ENCODE assay signal across 17 cellular contexts in genomic region chr1:200893411-200893901, GRCh38. TPM values are rescaled to one million over a fixed set of nuclear protein-coding genes. Genes with fewer than 3 reads are reported as not detected.
DNase-seq lines count a peak whose midpoint lies in the region; ATAC-seq and TF ChIP-seq lines count a peak whose summit lies in the region.
"Had no signal": no experiment of that assay in that cellular context is flagged by ENCODE, and none has a peak within 500 bp of the region (broad histone marks: within the 10 kb centered on the region; RNA-seq: fewer than 3 reads in every experiment).

No MANE protein-coding gene starts in this region.

- H4K20me1 ChIP-seq in HCT116 (ENCODE audit: insufficient read depth) = no peaks in the 10 kb centered on the region

- H3K9me3 Mint-ChIP-seq in stimulated activated effector memory CD8-positive, alpha-beta T cell treated with anti-CD3 and anti-CD28 coated beads, Interleukin-12 subunit alpha, Interleukin-12 subunit beta, amount 100 ng/mL, for 72 hours = no peaks in the 10 kb centered on the region
- H3K9me3 Mint-ChIP-seq: activated naive CD4-positive, alpha-beta T cell treated with anti-CD3 and anti-CD28 coated beads for 36 hours had no signal

- H4K8ac ChIP-seq in trophoblast cell (ENCODE audit: low read depth, low read length) = no peak overlapping the region

- no peak overlapping the region for H3K4me3 Mint-ChIP-seq in stimulated activated effector memory CD8-positive, alpha-beta T cell treated with anti-CD3 and anti-CD28 coated beads, Interleukin-12 subunit alpha, Interleukin-12 subunit beta, amount 100 ng/mL, for 72 hours
- H3K4me3 Mint-ChIP-seq: activated naive CD4-positive, alpha-beta T cell treated with anti-CD3 and anti-CD28 coated beads for 36 hours; B cell had no signal

- H3K14ac ChIP-seq in trophoblast cell (ENCODE audit: low read length) = peak overlapping the region; percentile 21

- TF ChIP-seq RAD21 in HCT116 (IDR thresholded peaks at IDR 0.05; ENCODE audit: low read depth) = no peak

- H3K4me2 ChIP-seq in HCT116 (ENCODE audit: low read length) (peak overlapping the region; percentile 97), trophoblast cell (ENCODE audit: low read length) (peak overlapping the region; percentile 63)

- H3K4ac ChIP-seq in trophoblast cell (ENCODE audit: low read depth, low read length) = peak overlapping the region; percentile 68

- H4K12ac ChIP-seq in trophoblast cell (ENCODE audit: low read depth, low read length) = no peak overlapping the region

- WGBS in trophoblast cell (ENCODE audit: extremely low coverage, insufficient coverage, insufficient read length) = no CpG with 5 or more reads among the region's 6 CpGs

- CTCF ChIA-PET in HCT116 (lab: Charles Lee) = no interaction called here

- H3K23ac ChIP-seq in trophoblast cell (ENCODE audit: low read length) = no peak overlapping the region

- DNase-seq in HCT116 (ENCODE audit: low read depth, low spot score) (no peak), RPMI8226 (peak; percentile 79), trophoblast cell (no peak), NCI-H526 treated with DMSO at 0.1 percent for 48 hours (lab: John Stamatoyannopoulos, UW) (no peak), NCI-H774 (lab: John Stamatoyannopoulos, UW) (no peak)
- no peak for DNase-seq in stimulated activated CD4-positive, alpha-beta T cell treated with anti-CD3 and anti-CD28 coated beads, Interleukin-2, amount 100 ng/mL, for 48 hours
- no peak for DNase-seq in stimulated activated effector memory CD8-positive, alpha-beta T cell treated with anti-CD3 and anti-CD28 coated beads, Interleukin-12 subunit alpha, Interleukin-12 subunit beta, amount 100 ng/mL, for 72 hours (ENCODE audit: low spot score in 2 of 2)
- DNase-seq: activated naive CD4-positive, alpha-beta T cell treated with anti-CD3 and anti-CD28 coated beads for 36 hours; DMS79 treated with DMSO at 0.1 percent for 48 hours; Karpas-422; NCI-H2081 treated with DMSO at 0.1 percent for 48 hours; stimulated activated CD8-positive, alpha-beta memory T cell treated with anti-CD3 and anti-CD28 coated beads, Interleukin-4, amount 100 ng/mL, for 48 hours had no signal

- H3K27ac ChIP-seq in HCT116 (ENCODE audit: low read depth, low read length) (no peak overlapping the region), iPS-20b (ENCODE audit: low read length) (peak overlapping the region; percentile 78), trophoblast cell (ENCODE audit: low read depth, low read length) (peak overlapping the region; percentile 16)

- peaks cover 51% of the 10 kb centered on the region for H3K79me1 ChIP-seq in trophoblast cell (ENCODE audit: low read length)

- POLR2A ChIA-PET in HCT116 (lab: Charles Lee) = no interaction called here

- no peaks in the 10 kb centered on the region for H3K27me3 ChIP-seq in HCT116 (ENCODE audit: insufficient read depth, low read length)
- no peaks in the 10 kb centered on the region for H3K27me3 ChIP-seq in iPS-20b (ENCODE audit: insufficient read depth, low read length)
- no peaks in the 10 kb centered on the region for H3K27me3 ChIP-seq in trophoblast cell (ENCODE audit: insufficient read depth, low read length)
- H3K27me3 ChIP-seq: breast epithelium had no signal

- intact Hi-C loops in HCT116 (cut with micrococcal nuclease) = no loop called here

- peak overlapping the region; percentile 3 for H4K91ac ChIP-seq in trophoblast cell (ENCODE audit: low read depth, low read length)

- H3K27ac Mint-ChIP-seq in stimulated activated effector memory CD8-positive, alpha-beta T cell treated with anti-CD3 and anti-CD28 coated beads, Interleukin-12 subunit alpha, Interleukin-12 subunit beta, amount 100 ng/mL, for 72 hours = no peak overlapping the region
- H3K27ac Mint-ChIP-seq: activated naive CD4-positive, alpha-beta T cell treated with anti-CD3 and anti-CD28 coated beads for 36 hours; B cell had no signal

- H3K4me1 Mint-ChIP-seq in stimulated activated effector memory CD8-positive, alpha-beta T cell treated with anti-CD3 and anti-CD28 coated beads, Interleukin-12 subunit alpha, Interleukin-12 subunit beta, amount 100 ng/mL, for 72 hours = peaks cover 40% of the 10 kb centered on the region

- H3K18ac ChIP-seq in trophoblast cell (ENCODE audit: low read length) = peak overlapping the region; percentile 13

- no peak for ATAC-seq in HCT116
- no peak for ATAC-seq in stimulated activated effector memory CD8-positive, alpha-beta T cell treated with anti-CD3 and anti-CD28 coated beads, Interleukin-12 subunit alpha, Interleukin-12 subunit beta, amount 100 ng/mL, for 72 hours
- ATAC-seq: SK-N-SH treated with all-trans-retinoic acid at 6 μM for 48 hours had no signal

- no peaks in the 10 kb centered on the region for H3K36me3 Mint-ChIP-seq in stimulated activated effector memory CD8-positive, alpha-beta T cell treated with anti-CD3 and anti-CD28 coated beads, Interleukin-12 subunit alpha, Interleukin-12 subunit beta, amount 100 ng/mL, for 72 hours

- H2AFZ ChIP-seq in HCT116 (ENCODE audit: low read depth, low read length, poor library complexity, severe bottlenecking) = no peak overlapping the region
- H2AFZ ChIP-seq in trophoblast cell (ENCODE audit: insufficient read depth, low read length, poor library complexity) = no peak overlapping the region

- H2BK120ac ChIP-seq in trophoblast cell (ENCODE audit: insufficient read depth, low read length, poor library complexity) = no peak overlapping the region

- H3K79me2 ChIP-seq in HCT116 (ENCODE audit: insufficient read depth, low read length) (no peaks in the 10 kb centered on the region; the same call in 1 of the 2 replicates), trophoblast cell (ENCODE audit: control insufficient read depth, insufficient read depth, low read length, poor library complexity) (peaks cover 36% of the 10 kb centered on the region)

- no peaks in the 10 kb centered on the region for H3K9me2 ChIP-seq in HCT116 (ENCODE audit: insufficient read depth)

- H3K9me3 ChIP-seq in HCT116 (ENCODE audit: control insufficient read depth in 1 of 2, insufficient read depth in 1 of 2, low read depth in 1 of 2, low read length in 2 of 2) (no peaks in the 10 kb centered on the region), iPS-20b (ENCODE audit: insufficient read depth, low read depth, low read length) (no peaks in the 10 kb centered on the region), trophoblast cell (ENCODE audit: insufficient read depth, low read depth, low read length) (no peaks in the 10 kb centered on the region)
- H3K9me3 ChIP-seq: breast epithelium, prostate gland had no signal

- no peak overlapping the region for H2BK12ac ChIP-seq in trophoblast cell (ENCODE audit: low read length)

- TF ChIP-seq CTCF in HCT116 (IDR thresholded peaks at IDR 0.05 in 2 of 3, conservative IDR thresholded peaks at IDR 0.05 in 1 of 3; ENCODE audit: borderline replicate concordance in 1 of 3, insufficient read depth in 1 of 3, low read depth in 2 of 3, low read length in 2 of 3) = no peak

- RAD21 ChIA-PET in HCT116 (lab: Charles Lee; ENCODE audit: low non-redundant PET in 1 of 2, low total read pairs in 2 of 2, uncharacterized antibody in 2 of 2, unreplicated experiment in 2 of 2) = no interaction called here

- H3K36me3 ChIP-seq in HCT116 (ENCODE audit: control insufficient read depth in 1 of 2, insufficient read depth in 2 of 2, low read length in 2 of 2) = no peaks in the 10 kb centered on the region
- H3K36me3 ChIP-seq in iPS-20b (ENCODE audit: insufficient read depth, low read depth, low read length) = peaks cover 5% of the 10 kb centered on the region
- peaks cover 0 to 11% of the 10 kb centered on the region in 2 experiments for H3K36me3 ChIP-seq in trophoblast cell (ENCODE audit: control insufficient read depth in 1 of 2, insufficient read depth in 2 of 2, low read length in 2 of 2)
- H3K36me3 ChIP-seq: breast epithelium, prostate gland had no signal

- peak overlapping the region; percentile 6 for H2AK5ac ChIP-seq in trophoblast cell (ENCODE audit: low read length)

- TF ChIP-seq POLR2A in HCT116 (IDR thresholded peaks at IDR 0.05; ENCODE audit: borderline replicate concordance, extremely low read depth, insufficient read depth, insufficient read length) = no peak

- H2BK5ac ChIP-seq in trophoblast cell (ENCODE audit: low read depth, low read length, poor library complexity) = no peak overlapping the region

- BruUV-seq in HCT116 (replicated peaks; lab: Mats Ljungman, UMichigan) = no TSS peak

- H3K4me3 ChIP-seq in HCT116 (replicated peaks in 1 of 2; ENCODE audit: low read depth in 1 of 2, low read length in 2 of 2) (peak overlapping the region in 1 of 2 experiments; percentile 19; a peak in 1 of 4 replicates), iPS-20b (ENCODE audit: low read length) (peak overlapping the region; percentile 87), trophoblast cell (ENCODE audit: low read depth, low read length) (peak overlapping the region; percentile 20)
- H3K4me3 ChIP-seq: breast epithelium, prostate gland had no signal

- H3K4me1 ChIP-seq in HCT116 (ENCODE audit: control insufficient read depth in 1 of 2, insufficient read depth in 2 of 2, low read length in 2 of 2) (peaks cover 47 to 77% of the 10 kb centered on the region in 2 experiments), iPS-20b (ENCODE audit: insufficient read depth, low read length) (peaks cover 41% of the 10 kb centered on the region), trophoblast cell (ENCODE audit: control insufficient read depth in 1 of 2, insufficient read depth in 2 of 2, low read length in 2 of 2) (peaks cover 57 to 64% of the 10 kb centered on the region in 2 experiments)
- H3K4me1 ChIP-seq: breast epithelium, prostate gland had no signal

- peak overlapping the region; percentile 62 for H3K9ac ChIP-seq in HCT116 (ENCODE audit: low read length)
- peak overlapping the region; percentile 68; the same call in 1 of the 2 replicates for H3K9ac ChIP-seq in iPS-20b (ENCODE audit: low read depth, low read length)
- H3K9ac ChIP-seq in trophoblast cell (ENCODE audit: low read length) = no peak overlapping the region

TF ChIP-seq in HCT116, 20 proteins besides CTCF, POLR2A, EP300 and RAD21 (continues in another document):
- no peak for TF ChIP-seq POLR2AphosphoS5 (IDR thresholded peaks at IDR 0.05; ENCODE audit: low read depth, low read length)
- TF ChIP-seq ELF1 (IDR thresholded peaks at IDR 0.05; ENCODE audit: borderline replicate concordance, low read depth) = no peak
- no peak for TF ChIP-seq EZH2 (IDR thresholded peaks at IDR 0.05)
- no peak for TF ChIP-seq ZNF274 (IDR thresholded peaks at IDR 0.05; ENCODE audit: low read depth, low read length)
- TF ChIP-seq JUND (IDR thresholded peaks at IDR 0.05) = no peak
- TF ChIP-seq ATF3 (IDR thresholded peaks at IDR 0.05) = no peak
- no peak for TF ChIP-seq CEBPB (IDR thresholded peaks at IDR 0.05; ENCODE audit: low read depth)
- no peak for TF ChIP-seq EZH2phosphoT487 (IDR thresholded peaks at IDR 0.05; ENCODE audit: borderline replicate concordance)
- TF ChIP-seq ZFX (IDR thresholded peaks at IDR 0.05) = no peak

RNA-seq across cellular contexts. Expression of gene INAVA, which starts 1.2 kb away (rescaled TPM):
- total RNA-seq in HCT116 (2021; ENCODE audit: unreplicated experiment) = 18.8 TPM
- polyA plus RNA-seq in HCT116 (2012) = 27.0 and 30.4 TPM in 2 replicates
- polyA plus RNA-seq in trophoblast cell (2013) = 28.5 and 30.7 TPM in 2 replicates
- total RNA-seq: activated naive CD4-positive, alpha-beta T cell treated with anti-CD3 and anti-CD28 coated beads for 36 hours had no signal

RNA-seq across cellular contexts. Expression of gene GPR25, which starts 20.7 kb away (rescaled TPM):
- not detected for total RNA-seq in HCT116 (2021; ENCODE audit: unreplicated experiment)
- not detected in 2 replicates for polyA plus RNA-seq in HCT116 (2012)
- polyA plus RNA-seq in trophoblast cell (2013) = 0.08 and 0.10 TPM in 2 replicates
- total RNA-seq: activated naive CD4-positive, alpha-beta T cell treated with anti-CD3 and anti-CD28 coated beads for 36 hours had no signal
